8 cellular contexts compared by ENCODE assay signal in the genomic region with DNA sequence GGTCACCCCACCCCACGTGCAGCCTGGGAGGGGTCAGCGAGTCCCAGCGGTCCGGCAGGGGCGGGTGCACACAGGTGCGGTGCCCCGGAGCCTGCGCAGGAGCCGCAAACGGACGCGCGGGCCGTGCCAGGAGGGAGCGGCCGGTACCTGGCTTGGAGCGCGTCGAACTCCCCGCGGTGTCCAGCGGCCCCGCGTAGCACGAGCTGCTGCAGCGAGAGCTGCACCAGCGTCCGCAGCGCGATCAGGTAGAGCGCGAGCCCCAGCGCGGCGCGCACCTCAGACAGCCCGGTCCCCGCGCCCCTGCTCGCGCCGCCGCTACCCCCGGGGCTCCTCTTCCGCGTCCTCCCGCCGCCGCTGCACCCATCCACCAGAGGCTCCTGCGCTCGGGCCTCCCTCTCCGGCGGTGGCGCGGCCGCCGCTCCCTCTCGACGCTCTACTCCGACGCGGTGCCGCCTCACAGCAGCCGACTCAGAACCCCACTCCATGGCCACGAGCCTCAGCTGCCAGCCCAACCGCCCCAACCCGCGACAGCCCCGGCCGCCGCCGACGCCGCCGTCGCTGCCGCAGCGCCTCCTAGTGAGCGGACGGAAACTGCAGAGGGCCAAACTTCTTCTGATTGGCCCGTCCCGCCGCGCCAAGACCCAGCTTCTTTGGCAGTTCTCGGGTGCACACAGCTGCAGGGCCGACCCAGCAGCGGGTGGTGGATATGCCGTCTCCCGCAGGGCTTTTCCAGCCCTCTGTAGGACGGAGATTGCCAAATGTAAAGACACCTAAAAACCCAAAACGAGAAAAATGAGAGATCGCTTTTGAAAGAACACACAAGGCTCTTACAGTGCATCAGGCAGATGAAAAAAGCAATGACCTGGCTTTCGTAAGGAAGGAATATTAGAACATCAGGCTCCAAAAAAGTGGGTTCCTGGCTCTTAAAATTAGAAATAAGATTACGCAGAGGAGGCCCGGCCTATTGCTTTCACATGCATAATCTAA. TPM values are rescaled to one million over a fixed set of nuclear protein-coding genes. Genes with fewer than 3 reads are reported as not detected.
DNase-seq lines count a peak whose midpoint lies in the region; ATAC-seq, FAIRE-seq and TF ChIP-seq lines count a peak whose summit lies in the region.

Gene ERMP1 (minus strand): TSS at position 575 of the 987 bp plus-strand sequence. CDS start 90 bp downstream, at position 485.

- peak within 1 kb of the TSS; percentile 91 for H3K4me3 Mint-ChIP-seq in activated naive CD8-positive, alpha-beta T cell treated with anti-CD3 and anti-CD28 coated beads, Interleukin-2, amount 50 U/mL, for 24 hours

- DNase-seq in GM12891 (ENCODE audit: insufficient read length, low spot score) (peak; percentile 75), NCI-H128 (lab: John Stamatoyannopoulos, UW; ENCODE audit: unreplicated experiment) (peak; percentile 56), SW480 (ENCODE audit: low spot score) (peak; percentile 79), heart left ventricle (peak; percentile 87 to 93 (median 91)), posterior vena cava (ENCODE audit: low spot score) (peak; percentile 96), upper lobe of left lung (peak; percentile 87 to 97)
- DNase-seq in activated naive CD8-positive, alpha-beta T cell treated with anti-CD3 and anti-CD28 coated beads, Interleukin-2, amount 50 U/mL, for 24 hours: peak; percentile 93

- TF ChIP-seq POLR2A in GM12891 (IDR thresholded peaks at IDR 0.05; ENCODE audit: low read depth, low read length) (peak; percentile 78), heart left ventricle (IDR thresholded peaks at IDR 0.05) (peak in 1 of 2 donors; percentile 61), upper lobe of left lung (IDR thresholded peaks at IDR 0.05) (peak in 1 of 4 donors; percentile 74)

- H3K4me1 ChIP-seq in heart left ventricle (peaks cover 0 to 32% (median 18%) of the 10 kb centered on the region in 12 donors), upper lobe of left lung (peaks cover 16 to 26% (median 20%) of the 10 kb centered on the region in 4 donors)

- peak; percentile 94 for FAIRE-seq in GM12891 (lab: Jason Lieb, UNC)

- intact Hi-C loops in heart left ventricle (cut with DNase I) (loop anchor here in 3 of 10 donors (10.0 kb wide), 2 partner anchors 198 to 378 kb away; partner anchors contain the start of gene CD274 (in 1 of the 3)), posterior vena cava (cut with DNase I) (no loop called here)

- peak within 1 kb of the TSS in 11 of 12 donors; percentile 50 to 84 (median 73) for H3K27ac ChIP-seq in heart left ventricle
- peak within 1 kb of the TSS; percentile 71 to 87 (median 80) for H3K27ac ChIP-seq in upper lobe of left lung

- H3K36me3 ChIP-seq in heart left ventricle (peaks cover 0 to 14% (median 0%) of the 10 kb centered on the region in 9 donors), upper lobe of left lung (no peaks in the 10 kb centered on the region)

- ATAC-seq in HG02763 (IDR thresholded peaks at IDR 0.05; ENCODE audit: unreplicated experiment) (peak; percentile 74), heart left ventricle (peak; percentile 85 to 96 (median 94)), upper lobe of left lung (ENCODE audit: low FRiP score in 2 of 2) (peak; percentile 95 to 97)
- peak; percentile 91 for ATAC-seq in activated naive CD8-positive, alpha-beta T cell treated with anti-CD3 and anti-CD28 coated beads, Interleukin-2, amount 50 U/mL, for 24 hours

- peaks cover 39% of the 10 kb centered on the region for H3K4me1 Mint-ChIP-seq in activated naive CD8-positive, alpha-beta T cell treated with anti-CD3 and anti-CD28 coated beads, Interleukin-2, amount 50 U/mL, for 24 hours

- TF ChIP-seq EP300 in upper lobe of left lung (IDR thresholded peaks at IDR 0.05): no peak

- H3K36me3 Mint-ChIP-seq in activated naive CD8-positive, alpha-beta T cell treated with anti-CD3 and anti-CD28 coated beads, Interleukin-2, amount 50 U/mL, for 24 hours (ENCODE audit: low read depth): peaks cover 3% of the 10 kb centered on the region

- no peaks in the 10 kb centered on the region for H3K27me3 Mint-ChIP-seq in activated naive CD8-positive, alpha-beta T cell treated with anti-CD3 and anti-CD28 coated beads, Interleukin-2, amount 50 U/mL, for 24 hours

- 0 to 1% (median 1%) methylated on average over 37 to 95 of the region's 95 CpGs for WGBS in heart left ventricle, 4 donors
- 2% methylated on average over 9 to 38 of the region's 95 CpGs for WGBS in upper lobe of left lung, 2 donors

- H3K27ac Mint-ChIP-seq in activated naive CD8-positive, alpha-beta T cell treated with anti-CD3 and anti-CD28 coated beads, Interleukin-2, amount 50 U/mL, for 24 hours: peak within 1 kb of the TSS; percentile 65

- H3K9me3 ChIP-seq in heart left ventricle: no peaks in the 10 kb centered on the region
- H3K9me3 ChIP-seq in upper lobe of left lung: no peaks in the 10 kb centered on the region

- peak; percentile 79 to 98 (median 89) for TF ChIP-seq CTCF in heart left ventricle (IDR thresholded peaks at IDR 0.05)
- peak; percentile 79 to 96 (median 94) for TF ChIP-seq CTCF in upper lobe of left lung (IDR thresholded peaks at IDR 0.05)

- peak within 1 kb of the TSS; percentile 66 to 98 (median 84) for H3K4me3 ChIP-seq in heart left ventricle
- H3K4me3 ChIP-seq in upper lobe of left lung: peak within 1 kb of the TSS; percentile 43 to 90 (median 84)

- H3K27me3 ChIP-seq in heart left ventricle (no peaks in the 10 kb centered on the region), upper lobe of left lung (no peaks in the 10 kb centered on the region)

- H3K9me3 Mint-ChIP-seq in activated naive CD8-positive, alpha-beta T cell treated with anti-CD3 and anti-CD28 coated beads, Interleukin-2, amount 50 U/mL, for 24 hours: no peaks in the 10 kb centered on the region

TF ChIP-seq in GM12891, 5 proteins besides CTCF, POLR2A, EP300 and RAD21:
- no peak for TF ChIP-seq PAX5 (IDR thresholded peaks at IDR 0.05; ENCODE audit: insufficient read depth, low read length, severe bottlenecking)
- peak; percentile 77; the same call in 1 of the 2 replicates for TF ChIP-seq POU2F2 (IDR thresholded peaks at IDR 0.05; ENCODE audit: low read depth, low read length)
- TF ChIP-seq TAF1 (IDR thresholded peaks at IDR 0.05; ENCODE audit: low read depth, low read length): peak; percentile 58
- peak; percentile 66 for TF ChIP-seq POLR2AphosphoS5 (IDR thresholded peaks at IDR 0.05; ENCODE audit: low read depth, low read length)

RNA-seq across cellular contexts. Expression of gene ERMP1, which starts in this region (rescaled TPM):
- polyA plus RNA-seq in GM12891 (2012; ENCODE audit: low read depth, missing spikeins): 8.1 TPM
- total RNA-seq in heart left ventricle: 10 to 100 TPM; 10.9 to 28.7 (median 21.9) TPM
- polyA plus RNA-seq in heart left ventricle: 1 to 10 TPM; 5.8 to 8.9 TPM
- total RNA-seq in posterior vena cava: 1 to 10 TPM; 7.0 to 8.5 TPM
- total RNA-seq in upper lobe of left lung: 10 to 100 TPM in 5 of 6 donors, 1 to 10 TPM in 1; 8.4 to 27.4 (median 20.5) TPM

Comparison
In these comparisons a context has a peak if more than half of its experiments do, and no peak if none do; other contexts are left out.
1. Peak in every context shown above with its lines: DNase-seq, ATAC-seq, H3K4me3 ChIP-seq and H3K27ac ChIP-seq.